Comparison of ENCODE assay signal across 8 cellular contexts in genomic region chr7:107169120-107170050, GRCh38. TPM values are rescaled to one million over a fixed set of nuclear protein-coding genes. Genes with fewer than 3 reads are reported as not detected.
DNase-seq lines count a peak whose midpoint lies in the region; ATAC-seq and TF ChIP-seq lines count a peak whose summit lies in the region.

No MANE protein-coding gene starts in this region.

- H4K20me1 ChIP-seq in DND-41 (ENCODE audit: insufficient read depth, low read length) (peaks cover 26% of the 10 kb centered on the region), neural progenitor cell (ENCODE audit: low read depth) (peaks cover 31% of the 10 kb centered on the region)

- DNase-seq in DND-41, result peak; percentile 85
- peak; percentile 90 to 97 for DNase-seq in HAP-1 (ENCODE audit: low spot score in 2 of 2)
- DNase-seq in NAMALWA (ENCODE audit: low spot score), result peak; percentile 99
- DNase-seq in SJSA1 (ENCODE audit: low read depth in 1 of 2, low spot score in 2 of 2), result peak; percentile 92 to 96
- DNase-seq in activated naive CD4-positive, alpha-beta T cell treated with Interleukin-2 at 50 U/mL for 16 hours, result peak; percentile 87
- DNase-seq in foreskin melanocyte, result peak; percentile 97
- DNase-seq in neural progenitor cell (ENCODE audit: low spot score), result peak; percentile 98
- peak; percentile 97 for DNase-seq in stomach

- ATAC-seq in DND-41 (ENCODE audit: insufficient read depth, low read depth), result peak; percentile 39

- H2AFZ ChIP-seq in DND-41 (ENCODE audit: low read depth, low read length) (peak overlapping the region; percentile 82), neural progenitor cell (replicated peaks) (peak overlapping the region; percentile 58)

- intact Hi-C loops in stomach (cut with DNase I; ENCODE audit: low total_unique reads), result no loop called here

- no peaks in the 10 kb centered on the region for H3K9me3 ChIP-seq in DND-41 (ENCODE audit: insufficient read depth, low read length, severe bottlenecking)
- H3K9me3 ChIP-seq in HAP-1, result no peaks in the 10 kb centered on the region
- H3K9me3 ChIP-seq in SJSA1 (replicated peaks), result no peaks in the 10 kb centered on the region
- H3K9me3 ChIP-seq in neural progenitor cell (ENCODE audit: low read depth), result no peaks in the 10 kb centered on the region
- no peaks in the 10 kb centered on the region for H3K9me3 ChIP-seq in stomach

- H3K4me1 ChIP-seq in DND-41 (ENCODE audit: insufficient read depth, low read length) (peaks cover 32% of the 10 kb centered on the region), HAP-1 (peaks cover 17% of the 10 kb centered on the region), SJSA1 (replicated peaks) (peaks cover 4% of the 10 kb centered on the region; the same call in 1 of the 2 replicates), neural progenitor cell (peaks cover 32% of the 10 kb centered on the region), stomach (peaks cover 19 to 51% (median 33%) of the 10 kb centered on the region in 4 donors)

- no peaks in the 10 kb centered on the region for H3K27me3 Mint-ChIP-seq in neural progenitor cell (ENCODE audit: insufficient read depth, low read depth)

- TF ChIP-seq EP300 in stomach (IDR thresholded peaks at IDR 0.05), result no peak

- H3K79me2 ChIP-seq in DND-41 (ENCODE audit: insufficient read depth, low read length) (peaks cover 52% of the 10 kb centered on the region), neural progenitor cell (ENCODE audit: low read depth) (peaks cover 46% of the 10 kb centered on the region)

- H3K9ac ChIP-seq in DND-41 (ENCODE audit: low read depth, low read length) (peak overlapping the region; percentile 71), neural progenitor cell (peak overlapping the region; percentile 87)

- H3K4me1 Mint-ChIP-seq in neural progenitor cell, result peaks cover 38% of the 10 kb centered on the region

- no peaks in the 10 kb centered on the region for H3K9me3 Mint-ChIP-seq in neural progenitor cell

- H3K27me3 ChIP-seq in DND-41 (ENCODE audit: insufficient read depth, low read length, poor library complexity), result peaks cover 5% of the 10 kb centered on the region
- no peaks in the 10 kb centered on the region for H3K27me3 ChIP-seq in HAP-1 (ENCODE audit: low read depth)
- no peaks in the 10 kb centered on the region for H3K27me3 ChIP-seq in SJSA1 (replicated peaks)
- no peaks in the 10 kb centered on the region for H3K27me3 ChIP-seq in neural progenitor cell
- no peaks in the 10 kb centered on the region for H3K27me3 ChIP-seq in stomach

- in situ Hi-C loops in HAP-1 (cut with MboI; ENCODE audit: low sequenced_read_pairs), result no loop called here

- TF ChIP-seq CTCF in DND-41 (IDR thresholded peaks at IDR 0.05; ENCODE audit: borderline replicate concordance, extremely low read depth, low read length, poor library complexity, severe bottlenecking), result no peak
- no peak for TF ChIP-seq CTCF in neural progenitor cell (IDR thresholded peaks at IDR 0.05)
- no peak for TF ChIP-seq CTCF in stomach (IDR thresholded peaks at IDR 0.05)

- H3K27ac Mint-ChIP-seq in neural progenitor cell, result peak overlapping the region; percentile 91

- H3F3A ChIP-seq in neural progenitor cell (ENCODE audit: low read depth), result peaks cover 49% of the 10 kb centered on the region

- H3K4me3 ChIP-seq in DND-41 (ENCODE audit: low read depth in 1 of 2, low read length in 2 of 2) (peak overlapping the region; percentile 74 to 83), HAP-1 (peak overlapping the region; percentile 72), SJSA1 (peak overlapping the region; percentile 58), neural progenitor cell (peak overlapping the region; percentile 85), stomach (peak overlapping the region; percentile 87 to 95 (median 94))

- H3K4me3 Mint-ChIP-seq in neural progenitor cell, result peak overlapping the region; percentile 92

- H3K36me3 ChIP-seq in DND-41 (ENCODE audit: insufficient read depth, low read length) (peaks cover 3% of the 10 kb centered on the region; the same call in 1 of the 2 replicates), HAP-1 (replicated peaks) (no peaks in the 10 kb centered on the region), SJSA1 (no peaks in the 10 kb centered on the region), neural progenitor cell (no peaks in the 10 kb centered on the region), stomach (peaks cover 0 to 3% (median 0%) of the 10 kb centered on the region in 4 donors)

- 0 to 1% (median 1%) methylated on average over 35 to 73 of the region's 73 CpGs for WGBS in stomach, 5 donors

- peak overlapping the region; percentile 93 for H3K4me2 ChIP-seq in DND-41 (ENCODE audit: insufficient read depth, low read length)
- peak overlapping the region; percentile 88 for H3K4me2 ChIP-seq in neural progenitor cell

- H3K27ac ChIP-seq in DND-41 (ENCODE audit: low read length) (peak overlapping the region; percentile 89), SJSA1 (peak overlapping the region; percentile 88), neural progenitor cell (peak overlapping the region; percentile 99), stomach (peak overlapping the region; percentile 93 to 100 (median 97))

- TF ChIP-seq POLR2A in stomach (IDR thresholded peaks at IDR 0.05), result peak in 1 of 4 donors; percentile 23

- no peaks in the 10 kb centered on the region for H3K36me3 Mint-ChIP-seq in neural progenitor cell

RNA-seq across cellular contexts. Expression of gene HBP1, which starts 0.6 kb away (rescaled TPM):
- 44.8 and 45.5 TPM in 2 replicates for total RNA-seq in SJSA1 (2014; rRNA removed; shearing (Covaris generic))
- 71.7 and 121 TPM in 2 replicates for total RNA-seq in neural progenitor cell (ENCODE audit: low replicate concordance)
- total RNA-seq in stomach, result 100 to 1,000 TPM in 1 of 5 donors, 10 to 100 TPM in 4; 12.5 to 201 (median 86.2) TPM
- polyA plus RNA-seq in stomach, result 10 to 100 TPM; 30.4 to 42.6 (median 41.3) TPM

Comparison
In these comparisons a context has a peak if more than half of its experiments do, and no peak if none do; other contexts are left out.
1. Peak in every context shown above with its lines: DNase-seq, ATAC-seq, H3K4me3 ChIP-seq and H3K27ac ChIP-seq.